In the genomic region with DNA sequence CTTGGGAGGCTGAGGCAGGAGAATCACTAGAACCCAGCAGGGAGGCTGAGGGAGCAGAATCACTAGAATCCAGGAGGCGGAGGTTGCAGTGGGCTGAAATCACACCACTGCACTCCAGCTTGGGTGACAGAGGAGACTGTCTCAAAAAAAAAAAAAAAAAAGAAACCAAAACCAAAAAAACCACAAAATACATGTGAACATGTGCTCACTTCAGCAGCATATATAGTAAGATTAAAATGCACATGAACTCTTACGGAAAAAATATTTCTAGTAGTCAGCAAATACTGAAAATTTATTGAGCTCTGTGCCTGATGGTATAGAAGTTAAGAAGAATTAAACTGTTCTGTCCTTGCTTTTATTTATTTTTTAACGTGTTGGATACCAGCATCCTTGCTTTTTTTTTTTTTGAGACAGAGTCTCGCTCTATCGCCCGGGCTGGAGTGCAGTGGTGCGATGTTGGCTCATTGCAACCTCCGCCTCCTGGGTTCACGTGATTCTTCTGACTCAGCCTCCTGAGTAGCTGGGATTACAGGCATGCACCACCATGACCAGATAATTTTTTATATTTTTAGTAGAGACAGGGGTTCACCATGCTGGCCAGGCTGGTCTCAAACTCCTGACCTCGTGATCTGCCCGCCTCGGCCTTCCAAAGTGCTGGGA, we compare ENCODE assay signal across 14 cellular contexts. TPM values are rescaled to one million over a fixed set of nuclear protein-coding genes. Genes with fewer than 3 reads are reported as not detected.
DNase-seq lines count a peak whose midpoint lies in the region; ATAC-seq, FAIRE-seq and TF ChIP-seq lines count a peak whose summit lies in the region.
"Had no signal": no experiment of that assay in that cellular context is flagged by ENCODE, and none has a peak within 500 bp of the region (broad histone marks: within the 10 kb centered on the region; RNA-seq: fewer than 3 reads in every experiment).

No MANE protein-coding gene starts in this region.

- WGBS in GM12878 (ENCODE audit: insufficient coverage, insufficient replicate concordance, low lambda C conversion rate, missing lambda C conversion rate), result 66% methylated on average over 12 of the region's 12 CpGs

- H3K9me3 ChIP-seq in OCI-LY7 (ENCODE audit: low read length) (no peaks in the 10 kb centered on the region), GM12878 (replicated peaks; ENCODE audit: control insufficient read depth, insufficient read depth, low read length) (no peaks in the 10 kb centered on the region)
- H3K9me3 ChIP-seq: transverse colon had no signal

- FAIRE-seq in GM12878 (lab: Jason Lieb, UNC) (no peak), GM12892 (lab: Jason Lieb, UNC) (no peak)

- TF ChIP-seq CTCF in OCI-LY7 (conservative IDR thresholded peaks at IDR 0.05; ENCODE audit: low read length) (no peak), GM12878 (IDR thresholded peaks at IDR 0.05 in 2 of 3, conservative IDR thresholded peaks at IDR 0.05 in 1 of 3; ENCODE audit: control insufficient read depth in 2 of 3, extremely low read depth in 1 of 3, insufficient read depth in 1 of 3, low read depth in 3 of 3, low read length in 3 of 3) (no peak)

- no peaks in the 10 kb centered on the region for H3K9me2 ChIP-seq in OCI-LY7 (ENCODE audit: insufficient read depth, low read length)

- TF ChIP-seq EP300 in GM12878 (IDR thresholded peaks at IDR 0.05; ENCODE audit: borderline replicate concordance in 1 of 2, control insufficient read depth in 1 of 2, low read depth in 2 of 2, low read length in 2 of 2), result no peak

- no peak overlapping the region for H3K4me3 ChIP-seq in OCI-LY7 (ENCODE audit: low read depth, low read length, poor library complexity, severe bottlenecking)
- H3K4me3 ChIP-seq in GM12878, result no peak overlapping the region
- H3K4me3 ChIP-seq: GM23338, transverse colon had no signal

- H4K20me1 ChIP-seq in OCI-LY7 (ENCODE audit: insufficient read depth, low read length) (no peaks in the 10 kb centered on the region), GM12878 (ENCODE audit: control insufficient read depth, insufficient read depth) (no peaks in the 10 kb centered on the region)

- H3K27me3 ChIP-seq in GM12878 (replicated peaks in 1 of 2; ENCODE audit: control insufficient read depth in 2 of 2, insufficient read depth in 2 of 2, low read length in 1 of 2), result no peaks in the 10 kb centered on the region
- H3K27me3 ChIP-seq: transverse colon had no signal

- H3K9ac ChIP-seq in GM12878 (ENCODE audit: control insufficient read depth, insufficient read depth, low read length), result no peak overlapping the region

- in situ Hi-C loops in GM12878 (cut with MboI) (no loop called here), ACHN (cut with HindIII; ENCODE audit: low pct_ligation_motif_present, low pct_unique_long_range_greater_than_20kb, low sequenced_read_pairs) (no loop called here)

- CTCF ChIA-PET in OCI-LY7 (lab: Charles Lee; ENCODE audit: unreplicated experiment) (no interaction called here), GM12878 (lab: Yijun Ruan, JAX) (no interaction called here)

- no peak for TF ChIP-seq POLR2A in GM12878 (IDR thresholded peaks at IDR 0.05; ENCODE audit: low read depth, low read length)
- TF ChIP-seq POLR2A in GM12892 (IDR thresholded peaks at IDR 0.05; ENCODE audit: low read depth, low read length), result no peak

- ATAC-seq in GM18499 (IDR thresholded peaks at IDR 0.05; ENCODE audit: insufficient read depth, unreplicated experiment), result peak; percentile 85
- ATAC-seq in GM21526 (IDR thresholded peaks at IDR 0.05; ENCODE audit: low FRiP score, unreplicated experiment), result peak; percentile 60
- ATAC-seq in GM12878, result peak; percentile 85
- ATAC-seq: GM23338 had no signal

- H3K4me2 ChIP-seq in OCI-LY7 (ENCODE audit: low read length) (peak overlapping the region; percentile 14; the same call in 1 of the 2 replicates), GM12878 (ENCODE audit: control insufficient read depth, insufficient read depth) (peak overlapping the region; percentile 62; the same call in 1 of the 2 replicates)
- H3K4me2 ChIP-seq: GM23338 had no signal

- BruUV-seq in OCI-LY7 (replicated peaks; lab: Mats Ljungman, UMichigan) (no TSS peak), GM12878 (replicated peaks; lab: Mats Ljungman, UMichigan) (no TSS peak)

- POLR2A ChIA-PET in OCI-LY7 (lab: Charles Lee) (interaction anchor here (0.5 to 2.8 kb wide), 8 partner anchors 9 to 583 kb away, joined by 3 to 9 read pairs (median 4); a partner anchor contains a TSS), GM12878 (lab: Charles Lee) (interaction anchor here (0.6 kb wide), 1 partner anchor 13 kb away, joined by 3 read pairs; no protein-coding TSS in a partner anchor)

- RAD21 ChIA-PET in GM12878 (lab: Charles Lee; ENCODE audit: unreplicated experiment), result interaction anchor here (1.1 kb wide), 1 partner anchor 10 kb away, joined by 3 read pairs; a partner anchor contains a TSS

- no peaks in the 10 kb centered on the region for H3K79me2 ChIP-seq in OCI-LY7 (ENCODE audit: insufficient read depth, low read depth, low read length)
- H3K79me2 ChIP-seq in GM12878 (ENCODE audit: control insufficient read depth, insufficient read depth, low read length), result no peaks in the 10 kb centered on the region

- SMC1A ChIA-PET in GM12878 (lab: Charles Lee; ENCODE audit: uncharacterized antibody, unreplicated experiment), result interaction anchor here (0.6 to 1.5 kb wide), 3 partner anchors 15 to 41 kb away, joined by 3 to 4 read pairs (median 3); no protein-coding TSS in a partner anchor

- intact Hi-C loops in OCI-LY7 (cut with micrococcal nuclease; ENCODE audit: unreplicated experiment) (no loop called here), GM12878 (cut with micrococcal nuclease; ENCODE audit: unreplicated experiment) (no loop called here)

- H2AFZ ChIP-seq in OCI-LY7 (ENCODE audit: low read length), result no peak overlapping the region
- peak overlapping the region; percentile 61 for H2AFZ ChIP-seq in GM12878 (ENCODE audit: control insufficient read depth, low read depth, low read length)
- H2AFZ ChIP-seq: GM23338 had no signal

- DNase-seq in OCI-LY7 (ENCODE audit: low spot score) (no peak), GM12878 (ENCODE audit: low read depth, low spot score) (no peak), NCI-H2107 (lab: John Stamatoyannopoulos, UW) (no peak), GM12892 (ENCODE audit: insufficient read length) (no peak), ACHN (no peak), CD1c-positive myeloid dendritic cell (ENCODE audit: extremely low spot score) (no peak)
- DNase-seq: DMS79, foreskin fibroblast, midbrain, NCI-H524 treated with DMSO at 0.1 percent for 48 hours, transverse colon had no signal

- no peak overlapping the region for H3K27ac ChIP-seq in OCI-LY7 (ENCODE audit: low read depth, low read length, poor library complexity, severe bottlenecking)
- H3K27ac ChIP-seq in GM12878 (ENCODE audit: control insufficient read depth, insufficient read depth), result no peak overlapping the region; the same call in 1 of the 2 replicates
- H3K27ac ChIP-seq: transverse colon had no signal

- TF ChIP-seq RAD21 in GM12878 (IDR thresholded peaks at IDR 0.05; ENCODE audit: insufficient read depth, low read depth, low read length), result no peak

- H3K4me1 ChIP-seq in OCI-LY7 (ENCODE audit: insufficient read depth, low read length, poor library complexity, severe bottlenecking) (peaks cover 10% of the 10 kb centered on the region), GM12878 (ENCODE audit: control insufficient read depth, insufficient read depth, low read length) (no peaks in the 10 kb centered on the region; the same call in 1 of the 2 replicates)
- H3K4me1 ChIP-seq: transverse colon had no signal

- H3K36me3 ChIP-seq in OCI-LY7 (ENCODE audit: insufficient read depth, low read length), result no peaks in the 10 kb centered on the region
- H3K36me3 ChIP-seq in GM12878 (ENCODE audit: control insufficient read depth in 2 of 2, insufficient read depth in 2 of 2, low read length in 1 of 2), result no peaks in the 10 kb centered on the region
- H3K36me3 ChIP-seq: transverse colon had no signal

RNA-seq across cellular contexts. Expression of a gene that starts 9.6 kb away (rescaled TPM):
- 6.5 and 8.1 TPM in 2 replicates for total RNA-seq in OCI-LY7 (2014; rRNA removed; shearing (Covaris generic))
- total RNA-seq in OCI-LY7 (2022), result 3.5 and 5.0 TPM in 2 replicates
- total RNA-seq in GM12878 (2013; cell fraction: nucleolus; rRNA removed), result 1.5 and 2.5 TPM in 2 replicates
- total RNA-seq in GM12878 (2014; rRNA removed), result 1.5 and 1.8 TPM in 2 replicates
- 1.6 and 2.0 TPM in 2 replicates for total RNA-seq in GM12878 (2014; rRNA removed; fragmentation: Illumina TruSeq; extraction: Trizol)
- total RNA-seq in GM12878 (2021), result 0.74 and 1.1 TPM in 2 replicates
- 0.54 TPM for polyA plus RNA-seq in GM12878 (2011; ENCODE audit: low read depth)
- 0.98 and 1.0 TPM in 2 replicates for polyA plus RNA-seq in GM12878 (2011; rRNA removed)
- polyA plus RNA-seq in GM12878 (2011; cell fraction: cytosol; rRNA removed), result 0.84 and 1.4 TPM in 2 replicates
- 0.28 and 0.50 TPM in 2 replicates for polyA plus RNA-seq in GM12878 (2011; cell fraction: nucleus; rRNA removed)
- 0.79 and 0.92 TPM in 2 replicates for polyA plus RNA-seq in GM12878 (2012)
- polyA plus RNA-seq in GM12878 (2014; fragmentation: Illumina TruSeq; extraction: Trizol), result 2.1 and 5.3 TPM in 2 replicates
- 1 to 10 TPM in 1 of 2 experiments, under 1 TPM in 1; 0.77 to 1.3 TPM for polyA plus RNA-seq in GM12878 (2014; fragmentation: Nextera tagmentation; extraction: Ambion mirVana)
- polyA plus RNA-seq in GM12878 (2014; rRNA removed), result 0.72 and 1.4 TPM in 2 replicates
- polyA plus RNA-seq in GM12878 (2016; fragmentation: Nextera tagmentation; extraction: Ambion mirVana), result 1 to 10 TPM in 1 of 2 experiments, under 1 TPM in 1; 0.89 to 1.0 TPM
- polyA minus RNA-seq in GM12878 (2011; rRNA and poly(A)+ RNA removed), result 0.72 and 1.2 TPM in 2 replicates
- not detected in 2 replicates for polyA minus RNA-seq in GM12878 (2011; cell fraction: cytosol; rRNA and poly(A)+ RNA removed)
- 0.24 and 0.57 TPM in 2 replicates for polyA minus RNA-seq in GM12878 (2011; cell fraction: nucleus; rRNA and poly(A)+ RNA removed)
- 0.70 TPM for polyA plus RNA-seq in GM12892 (2012; ENCODE audit: missing spikeins)

RNA-seq across cellular contexts. Expression of a gene that starts 18.3 kb away (rescaled TPM):
- 280 and 354 TPM in 2 replicates for total RNA-seq in OCI-LY7 (2014; rRNA removed; shearing (Covaris generic))
- total RNA-seq in OCI-LY7 (2022) (286 and 340 TPM in 2 replicates), GM12878 (2014; rRNA removed) (291 and 315 TPM in 2 replicates), GM12878 (2014; rRNA removed; fragmentation: Illumina TruSeq; extraction: Trizol) (283 and 310 TPM in 2 replicates), GM12878 (2021) (372 and 373 TPM in 2 replicates)
- 65.5 and 72.8 TPM in 2 replicates for total RNA-seq in GM12878 (2013; cell fraction: nucleolus; rRNA removed)
- polyA plus RNA-seq in GM12878 (2011; ENCODE audit: low read depth), result 97.4 TPM
- polyA plus RNA-seq in GM12878 (2011; rRNA removed) (262 and 295 TPM in 2 replicates), GM12878 (2014; fragmentation: Illumina TruSeq; extraction: Trizol) (228 and 321 TPM in 2 replicates), GM12878 (2014; fragmentation: Nextera tagmentation; extraction: Ambion mirVana) (100 to 1,000 TPM; 156 to 158 TPM), GM12878 (2014; rRNA removed) (306 and 313 TPM in 2 replicates), GM12878 (2016; fragmentation: Nextera tagmentation; extraction: Ambion mirVana) (100 to 1,000 TPM; 274 to 282 TPM)
- polyA plus RNA-seq in GM12878 (2011; cell fraction: cytosol; rRNA removed), result 225 and 283 TPM in 2 replicates
- polyA plus RNA-seq in GM12878 (2011; cell fraction: nucleus; rRNA removed), result 188 and 261 TPM in 2 replicates
- 141 and 169 TPM in 2 replicates for polyA plus RNA-seq in GM12878 (2012)
- polyA minus RNA-seq in GM12878 (2011; rRNA and poly(A)+ RNA removed), result 288 and 291 TPM in 2 replicates
- 89.5 and 109 TPM in 2 replicates for polyA minus RNA-seq in GM12878 (2011; cell fraction: cytosol; rRNA and poly(A)+ RNA removed)
- polyA minus RNA-seq in GM12878 (2011; cell fraction: nucleus; rRNA and poly(A)+ RNA removed), result 32.3 and 63.9 TPM in 2 replicates
- polyA plus RNA-seq in GM12892 (2012; ENCODE audit: missing spikeins), result 192 TPM

RNA-seq across cellular contexts. Expression of a gene that starts 55.9 kb away (rescaled TPM):
- total RNA-seq in OCI-LY7 (2014; rRNA removed; shearing (Covaris generic)), result not detected in 2 replicates
- total RNA-seq in OCI-LY7 (2022) (not detected in 2 replicates), GM12878 (2014; rRNA removed) (not detected in 2 replicates), GM12878 (2014; rRNA removed; fragmentation: Illumina TruSeq; extraction: Trizol) (not detected in 2 replicates), GM12878 (2021) (not detected in 2 replicates)
- not detected in 2 replicates for total RNA-seq in GM12878 (2013; cell fraction: nucleolus; rRNA removed)
- polyA plus RNA-seq in GM12878 (2011; ENCODE audit: low read depth), result not detected
- polyA plus RNA-seq in GM12878 (2011; rRNA removed) (not detected in 2 replicates), GM12878 (2014; fragmentation: Illumina TruSeq; extraction: Trizol) (not detected in 2 replicates), GM12878 (2014; fragmentation: Nextera tagmentation; extraction: Ambion mirVana) (not detected), GM12878 (2014; rRNA removed) (not detected in 2 replicates), GM12878 (2016; fragmentation: Nextera tagmentation; extraction: Ambion mirVana) (not detected)
- polyA plus RNA-seq in GM12878 (2011; cell fraction: cytosol; rRNA removed), result not detected in 2 replicates
- not detected in 2 replicates for polyA plus RNA-seq in GM12878 (2011; cell fraction: nucleus; rRNA removed)
- polyA plus RNA-seq in GM12878 (2012), result not detected in 2 replicates
- not detected in 2 replicates for polyA minus RNA-seq in GM12878 (2011; rRNA and poly(A)+ RNA removed)
- not detected in 2 replicates for polyA minus RNA-seq in GM12878 (2011; cell fraction: cytosol; rRNA and poly(A)+ RNA removed)
- polyA minus RNA-seq in GM12878 (2011; cell fraction: nucleus; rRNA and poly(A)+ RNA removed), result not detected in 2 replicates
- not detected for polyA plus RNA-seq in GM12892 (2012; ENCODE audit: missing spikeins)
- total RNA-seq: GM23338, transverse colon had no signal
- polyA plus RNA-seq: GM23338 had no signal
